ENCODE assay signal across 13 cellular contexts in genomic region chr3:113110263-113110662, GRCh38.
"Had no signal": no experiment of that assay in that cellular context is flagged by ENCODE, and none has a peak within 500 bp of the region (broad histone marks: within the 10 kb centered on the region; RNA-seq: fewer than 3 reads in every experiment).

No MANE protein-coding gene starts in this region.

- H3K36me3 Mint-ChIP-seq: activated CD8-positive, alpha-beta memory T cell treated with anti-CD3 and anti-CD28 coated beads, Interleukin-2, amount 10 ng/mL, durations not matched to agents 7 days and 5 days; activated naive CD4-positive, alpha-beta T cell treated with anti-CD3 and anti-CD28 coated beads, Interleukin-2, amount 10 ng/mL, durations not matched to agents 7 days and 5 days had no signal

- H3K9me3 Mint-ChIP-seq: activated naive CD4-positive, alpha-beta T cell treated with anti-CD3 and anti-CD28 coated beads, Interleukin-2, amount 10 ng/mL, durations not matched to agents 7 days and 5 days; immature natural killer cell; stimulated activated naive CD8-positive, alpha-beta T cell treated with anti-CD3 and anti-CD28 coated beads, Interleukin-15, Interleukin-2, amounts not matched to agents 100 ng/mL and 50 ng/mL, for 24 hours had no signal

- DNase-seq: activated CD4-positive, alpha-beta T cell treated with anti-CD3 and anti-CD28 coated beads, Interleukin-2, amount 50 U/mL, for 48 hours; activated CD8-positive, alpha-beta memory T cell treated with anti-CD3 and anti-CD28 coated beads, Interleukin-2, amount 10 ng/mL, durations not matched to agents 7 days and 5 days; activated naive CD4-positive, alpha-beta T cell treated with anti-CD3 and anti-CD28 coated beads, Interleukin-2, amount 10 ng/mL, durations not matched to agents 7 days and 5 days; activated T-cell treated with anti-CD3 and anti-CD28 coated beads, Interleukin-2, amount 50 U/mL, for 1 hour; effector CD8-positive, alpha-beta T cell; foreskin keratinocyte; head of caudate nucleus; immature natural killer cell; pancreas; upper lobe of right lung; WERI-Rb-1 had no signal

- ATAC-seq: activated CD8-positive, alpha-beta memory T cell treated with anti-CD3 and anti-CD28 coated beads, Interleukin-2, amount 10 ng/mL, durations not matched to agents 7 days and 5 days; foreskin keratinocyte; pancreas; sciatic nerve; upper lobe of right lung had no signal

- H3K27ac Mint-ChIP-seq: activated CD8-positive, alpha-beta memory T cell treated with anti-CD3 and anti-CD28 coated beads, Interleukin-2, amount 10 ng/mL, durations not matched to agents 7 days and 5 days; activated naive CD4-positive, alpha-beta T cell treated with anti-CD3 and anti-CD28 coated beads, Interleukin-2, amount 10 ng/mL, durations not matched to agents 7 days and 5 days had no signal

- H3K27me3 Mint-ChIP-seq: activated CD8-positive, alpha-beta memory T cell treated with anti-CD3 and anti-CD28 coated beads, Interleukin-2, amount 10 ng/mL, durations not matched to agents 7 days and 5 days; activated naive CD4-positive, alpha-beta T cell treated with anti-CD3 and anti-CD28 coated beads, Interleukin-2, amount 10 ng/mL, durations not matched to agents 7 days and 5 days; stimulated activated naive CD8-positive, alpha-beta T cell treated with anti-CD3 and anti-CD28 coated beads, Interleukin-15, Interleukin-2, amounts not matched to agents 100 ng/mL and 50 ng/mL, for 24 hours had no signal

- H3K4me3 Mint-ChIP-seq: activated CD8-positive, alpha-beta memory T cell treated with anti-CD3 and anti-CD28 coated beads, Interleukin-2, amount 10 ng/mL, durations not matched to agents 7 days and 5 days; activated naive CD4-positive, alpha-beta T cell treated with anti-CD3 and anti-CD28 coated beads, Interleukin-2, amount 10 ng/mL, durations not matched to agents 7 days and 5 days; stimulated activated naive CD8-positive, alpha-beta T cell treated with anti-CD3 and anti-CD28 coated beads, Interleukin-15, Interleukin-2, amounts not matched to agents 100 ng/mL and 50 ng/mL, for 24 hours had no signal
